8 cellular contexts compared by ENCODE assay signal in the genomic region with DNA sequence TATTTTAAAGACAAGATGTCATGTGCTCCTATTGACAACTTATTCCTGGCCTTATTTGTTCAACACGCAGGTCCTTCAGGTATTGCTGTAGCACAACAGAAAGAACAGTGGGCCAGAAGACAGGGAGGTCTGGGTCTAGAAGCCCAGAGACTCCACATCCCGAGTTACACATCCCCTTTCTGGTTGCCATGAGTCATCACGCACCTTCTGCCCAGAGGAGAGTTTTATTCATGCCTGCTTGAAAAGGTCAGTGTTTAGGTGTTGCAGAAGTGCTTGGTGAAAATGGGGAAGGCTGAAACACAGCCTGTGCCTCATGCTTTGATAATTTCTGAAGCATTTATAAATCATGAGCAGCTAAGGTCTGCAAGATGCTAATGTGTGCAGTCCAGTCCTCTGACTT.
DNase-seq lines count a peak whose midpoint lies in the region; ATAC-seq and TF ChIP-seq lines count a peak whose summit lies in the region.

No MANE protein-coding gene starts in this region.

- H3K36me3 Mint-ChIP-seq in effector memory CD8-positive, alpha-beta T cell (ENCODE audit: insufficient read depth) = peaks cover 11% of the 10 kb centered on the region

- H3K4me3 ChIP-seq in WERI-Rb-1 (ENCODE audit: low read depth, low read length) = no peak overlapping the region

- no peak for DNase-seq in effector memory CD8-positive, alpha-beta T cell
- no peak for DNase-seq in AG08396 (ENCODE audit: low spot score)
- no peak for DNase-seq in NCI-H1092 treated with DMSO at 0.1 percent for 48 hours (lab: John Stamatoyannopoulos, UW)
- DNase-seq in NCI-H2171 treated with DMSO at 0.1 percent for 48 hours (lab: John Stamatoyannopoulos, UW) = no peak
- no peak for DNase-seq in WERI-Rb-1

- no peak overlapping the region for H3K27ac ChIP-seq in WERI-Rb-1

- ATAC-seq in GM18498 (IDR thresholded peaks at IDR 0.05; ENCODE audit: unreplicated experiment) (peak; percentile 79), GM21423 (IDR thresholded peaks at IDR 0.05; ENCODE audit: unreplicated experiment) (peak; percentile 91), HG03520 (IDR thresholded peaks at IDR 0.05; ENCODE audit: unreplicated experiment) (peak; percentile 79)
- ATAC-seq in effector memory CD8-positive, alpha-beta T cell (replicated peaks) = no peak

- peaks cover 30 to 48% of the 10 kb centered on the region in 2 donors for H3K4me1 Mint-ChIP-seq in effector memory CD8-positive, alpha-beta T cell (ENCODE audit: low read depth in 2 of 2)

- no peaks in the 10 kb centered on the region for H3K27me3 ChIP-seq in WERI-Rb-1 (ENCODE audit: insufficient read depth, low read depth, severe bottlenecking)

- no peaks in the 10 kb centered on the region for H3K9me3 Mint-ChIP-seq in effector memory CD8-positive, alpha-beta T cell

- peak overlapping the region; percentile 26 to 54 for H3K27ac Mint-ChIP-seq in effector memory CD8-positive, alpha-beta T cell

- H3K27me3 Mint-ChIP-seq in effector memory CD8-positive, alpha-beta T cell = no peaks in the 10 kb centered on the region

- no peaks in the 10 kb centered on the region for H3K36me3 ChIP-seq in WERI-Rb-1

- TF ChIP-seq CTCF in WERI-Rb-1 (IDR thresholded peaks at IDR 0.05; ENCODE audit: low read depth, low read length) = no peak

- no peak overlapping the region for H3K4me3 Mint-ChIP-seq in effector memory CD8-positive, alpha-beta T cell

- H3K9me3 ChIP-seq in WERI-Rb-1 (ENCODE audit: severe bottlenecking) = peaks cover 7% of the 10 kb centered on the region
